Comparison of ENCODE assay signal across 8 cellular contexts in genomic region chr4:36285784-36286480, GRCh38. TPM values are rescaled to one million over a fixed set of nuclear protein-coding genes. Genes with fewer than 3 reads are reported as not detected.
DNase-seq lines count a peak whose midpoint lies in the region; ATAC-seq lines count a peak whose summit lies in the region.

No MANE protein-coding gene starts in this region.

- no peaks in the 10 kb centered on the region for H3K9me3 ChIP-seq in aorta (ENCODE audit: control insufficient read depth, low read length)

- peak; percentile 99 for ATAC-seq in GM21528 (IDR thresholded peaks at IDR 0.05; ENCODE audit: low FRiP score, unreplicated experiment)
- peak; percentile 93 to 94 for ATAC-seq in natural killer cell treated with Interleukin-12 subunit alpha and Interleukin-12 subunit beta and Interleukin-15 and Interleukin-18, amount 100 ng/mL, for 72 hours
- ATAC-seq in aorta (ENCODE audit: low FRiP score) = no peak

- WGBS in aorta, 2 donors = 82 to 86% methylated on average over 6 of the region's 6 CpGs

- peak; percentile 65 for DNase-seq in GDM1 (lab: John Stamatoyannopoulos, UW)
- DNase-seq in Jurkat, Clone E6-1 (ENCODE audit: low read depth, low spot score) = peak; percentile 73
- peak; percentile 21 for DNase-seq in activated T-cell treated with anti-CD3 and anti-CD28 coated beads for 48 hours (ENCODE audit: low read depth)
- DNase-seq in natural killer cell treated with Interleukin-12 subunit alpha and Interleukin-12 subunit beta and Interleukin-15 and Interleukin-18, amount 100 ng/mL, for 72 hours (ENCODE audit: low spot score) = peak; percentile 86
- DNase-seq in NCI-H510A (lab: John Stamatoyannopoulos, UW) = no peak
- no peak for DNase-seq in aorta
- no peak for DNase-seq in NCI-H82 treated with DMSO at 0.1 percent for 48 hours (lab: John Stamatoyannopoulos, UW; ENCODE audit: unreplicated experiment)

- no peaks in the 10 kb centered on the region for H3K27me3 ChIP-seq in aorta (ENCODE audit: control insufficient read depth in 1 of 2, insufficient read depth in 2 of 2, low read length in 1 of 2)

- H3K36me3 Mint-ChIP-seq in natural killer cell treated with Interleukin-12 subunit alpha and Interleukin-12 subunit beta and Interleukin-15 and Interleukin-18, amount 100 ng/mL, for 72 hours = peaks cover 36% of the 10 kb centered on the region

- no peak overlapping the region for H3K4me3 ChIP-seq in Jurkat, Clone E6-1 (ENCODE audit: low read length)
- H3K4me3 ChIP-seq in aorta (ENCODE audit: low read length in 2 of 2) = no peak overlapping the region

- H3K27ac ChIP-seq in aorta (ENCODE audit: low read depth in 1 of 2, low read length in 2 of 2) = no peak overlapping the region

- H3K4me1 Mint-ChIP-seq in natural killer cell treated with Interleukin-12 subunit alpha and Interleukin-12 subunit beta and Interleukin-15 and Interleukin-18, amount 100 ng/mL, for 72 hours (ENCODE audit: low read depth in 2 of 2) = peaks cover 69 to 87% of the 10 kb centered on the region in 2 donors

- H3K4me3 Mint-ChIP-seq in natural killer cell treated with Interleukin-12 subunit alpha and Interleukin-12 subunit beta and Interleukin-15 and Interleukin-18, amount 100 ng/mL, for 72 hours = peak overlapping the region; percentile 93

- H3K27ac Mint-ChIP-seq in natural killer cell treated with Interleukin-12 subunit alpha and Interleukin-12 subunit beta and Interleukin-15 and Interleukin-18, amount 100 ng/mL, for 72 hours = peak overlapping the region; percentile 92 to 98

- intact Hi-C loops in aorta (cut with DNase I) = no loop called here

- no peaks in the 10 kb centered on the region for H3K4me1 ChIP-seq in aorta (ENCODE audit: control insufficient read depth in 1 of 2, insufficient read depth in 2 of 2, low read length in 2 of 2)

- no peaks in the 10 kb centered on the region for H3K36me3 ChIP-seq in aorta (ENCODE audit: control insufficient read depth in 1 of 2, insufficient read depth in 2 of 2, low read length in 1 of 2)

- H3K27me3 Mint-ChIP-seq in natural killer cell treated with Interleukin-12 subunit alpha and Interleukin-12 subunit beta and Interleukin-15 and Interleukin-18, amount 100 ng/mL, for 72 hours = no peaks in the 10 kb centered on the region

- no peaks in the 10 kb centered on the region for H3K9me3 Mint-ChIP-seq in natural killer cell treated with Interleukin-12 subunit alpha and Interleukin-12 subunit beta and Interleukin-15 and Interleukin-18, amount 100 ng/mL, for 72 hours

RNA-seq across cellular contexts. Expression of gene DTHD1, which starts 4.5 kb away (rescaled TPM):
- polyA plus RNA-seq in Jurkat, Clone E6-1 (2012; ENCODE audit: insufficient read depth, insufficient read length) = not detected
- 10 to 100 TPM; 12.1 to 12.9 TPM for total RNA-seq in natural killer cell treated with Interleukin-12 subunit alpha and Interleukin-12 subunit beta and Interleukin-15 and Interleukin-18, amount 100 ng/mL, for 72 hours
- 1 to 10 TPM in 1 of 2 donors, under 1 TPM in 1; 0.58 to 1.0 TPM for total RNA-seq in aorta
- not detected for polyA plus RNA-seq in aorta

RNA-seq across cellular contexts. Expression of gene ARAP2, which starts 41.6 kb away (rescaled TPM):
- polyA plus RNA-seq in Jurkat, Clone E6-1 (2012; ENCODE audit: insufficient read depth, insufficient read length) = 4.0 TPM
- total RNA-seq in natural killer cell treated with Interleukin-12 subunit alpha and Interleukin-12 subunit beta and Interleukin-15 and Interleukin-18, amount 100 ng/mL, for 72 hours = 100 to 1,000 TPM; 124 to 156 TPM
- total RNA-seq in aorta = 10 to 100 TPM; 10.5 to 22.7 TPM
- 10 to 100 TPM in 1 of 2 donors, under 1 TPM in 1; 0.26 to 14.4 TPM for polyA plus RNA-seq in aorta

Comparison
In these comparisons a context has a peak if more than half of its experiments do, and no peak if none do; other contexts are left out.
1. DNase-seq: peak in GDM1 (single experiment), Jurkat, Clone E6-1 (single experiment), activated T-cell treated with anti-CD3 and anti-CD28 coated beads for 48 hours (single experiment) and natural killer cell treated with Interleukin-12 subunit alpha and Interleukin-12 subunit beta and Interleukin-15 and Interleukin-18, amount 100 ng/mL, for 72 hours (single experiment); none in NCI-H510A (single experiment), aorta (0 of 2) and NCI-H82 treated with DMSO at 0.1 percent for 48 hours (single experiment).
2. RNA of gene DTHD1, which starts 4.5 kb away (total RNA-seq): 12.1 to 12.9 TPM in natural killer cell treated with Interleukin-12 subunit alpha and Interleukin-12 subunit beta and Interleukin-15 and Interleukin-18, amount 100 ng/mL, for 72 hours; 0.58 to 1.0 TPM in aorta; every median in the first group is over 4 times any median in the second.
3. RNA of gene ARAP2, which starts 41.6 kb away (total RNA-seq): 124 to 156 TPM in natural killer cell treated with Interleukin-12 subunit alpha and Interleukin-12 subunit beta and Interleukin-15 and Interleukin-18, amount 100 ng/mL, for 72 hours; 10.5 to 22.7 TPM in aorta; every median in the first group is over 4 times any median in the second.